1 cellular context compared by ENCODE assay signal in the genomic region with DNA sequence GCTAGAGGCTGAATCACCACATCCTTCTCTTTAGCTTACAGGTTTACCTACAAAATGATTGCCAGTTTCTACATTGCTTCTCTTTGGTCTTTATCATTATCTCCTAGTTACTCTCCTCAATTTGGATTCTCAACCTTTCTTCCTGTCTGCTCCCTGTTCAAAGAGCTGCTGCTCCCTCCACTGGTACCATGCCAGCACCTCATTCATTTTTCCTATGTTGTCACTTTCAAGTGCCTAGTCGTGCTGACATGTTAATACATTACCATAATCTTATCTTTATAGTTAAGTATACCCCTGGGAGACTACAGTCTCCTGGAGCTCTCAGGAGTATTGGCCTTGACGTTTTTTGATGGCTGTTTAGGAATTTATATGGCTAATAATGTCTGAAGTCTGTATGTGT.
A peak's percentile ranks its signal among the peaks of the same experiment; 100 is the strongest.
TF ChIP-seq lines count a peak whose summit lies in the region.

No MANE protein-coding gene starts in this region.

TF ChIP-seq in HEK293, 187 proteins besides CTCF, POLR2A, EP300 and RAD21 (continued from another document and continues in another):
- TF ChIP-seq ZNF175 (tag by site-specific recombination; IDR thresholded peaks at IDR 0.05) (no peak), ZNF2 (tag by site-specific recombination; IDR thresholded peaks at IDR 0.05) (no peak), ZNF837 (tag by site-specific recombination; IDR thresholded peaks at IDR 0.05) (no peak), ZNF10 (tag by site-specific recombination; IDR thresholded peaks at IDR 0.05) (0 out of 2 replicates have a peak, but pooled peaks have one; percentile 49), ZNF292 (tag by site-specific recombination; IDR thresholded peaks at IDR 0.05; ENCODE audit: borderline replicate concordance, low read depth) (no peak), ZNF501 (tag by site-specific recombination; IDR thresholded peaks at IDR 0.05) (no peak), GLI2 (tag by site-specific recombination; IDR thresholded peaks at IDR 0.05; ENCODE audit: borderline replicate concordance, low read depth) (peak; percentile 79; the same call in 1 of the 2 replicates), ZBTB7A (tag by site-specific recombination; IDR thresholded peaks at IDR 0.05; ENCODE audit: low read depth) (no peak), ZNF48 (tag by site-specific recombination; IDR thresholded peaks at IDR 0.05) (no peak), ZBTB49 (tag by site-specific recombination; IDR thresholded peaks at IDR 0.05; ENCODE audit: low read depth) (no peak), ZBTB10 (tag by site-specific recombination; IDR thresholded peaks at IDR 0.05) (no peak), ZNF362 (tag by site-specific recombination; IDR thresholded peaks at IDR 0.05) (no peak), ZBTB8A (tag by site-specific recombination; IDR thresholded peaks at IDR 0.05) (peak; percentile 52; the same call in 1 of the 2 replicates), ZNF24 (tag by site-specific recombination; IDR thresholded peaks at IDR 0.05) (no peak), ZNF221 (tag by site-specific recombination; IDR thresholded peaks at IDR 0.05; ENCODE audit: borderline replicate concordance) (no peak), ZNF23 (tag by site-specific recombination; IDR thresholded peaks at IDR 0.05; ENCODE audit: borderline replicate concordance) (no peak), ZNF174 (tag by site-specific recombination; IDR thresholded peaks at IDR 0.05) (no peak), ZNF202 (tag by site-specific recombination; IDR thresholded peaks at IDR 0.05; ENCODE audit: borderline replicate concordance) (no peak), ZBTB20 (tag by site-specific recombination; IDR thresholded peaks at IDR 0.05) (no peak), ZNF391 (tag by site-specific recombination; IDR thresholded peaks at IDR 0.05; ENCODE audit: borderline replicate concordance, low read depth) (no peak), ZNF600 (tag by site-specific recombination; IDR thresholded peaks at IDR 0.05) (0 out of 2 replicates have a peak, but pooled peaks have one; percentile 14), ZNF549 (tag by site-specific recombination; IDR thresholded peaks at IDR 0.05) (no peak), ZNF146 (tag by site-specific recombination; IDR thresholded peaks at IDR 0.05) (no peak), ZNF416 (tag by site-specific recombination; IDR thresholded peaks at IDR 0.05) (no peak), OSR2 (tag by site-specific recombination; IDR thresholded peaks at IDR 0.05) (peak; percentile 95), ZNF184 (tag by site-specific recombination; IDR thresholded peaks at IDR 0.05) (no peak), YY1 (tag by site-specific recombination; IDR thresholded peaks at IDR 0.05) (peak; percentile 19; the same call in 1 of the 2 replicates), ZNF280C (tag by site-specific recombination; IDR thresholded peaks at IDR 0.05) (no peak), KLF9 (tag by site-specific recombination; IDR thresholded peaks at IDR 0.05; ENCODE audit: low read depth) (no peak), SETDB1 (IDR thresholded peaks at IDR 0.05; ENCODE audit: insufficient read length, low read length) (no peak), ZNF266 (tag by site-specific recombination; IDR thresholded peaks at IDR 0.05; ENCODE audit: low read depth) (no peak), ZNF248 (tag by site-specific recombination; IDR thresholded peaks at IDR 0.05) (no peak)
- TF ChIP-seq, protein P1, sequence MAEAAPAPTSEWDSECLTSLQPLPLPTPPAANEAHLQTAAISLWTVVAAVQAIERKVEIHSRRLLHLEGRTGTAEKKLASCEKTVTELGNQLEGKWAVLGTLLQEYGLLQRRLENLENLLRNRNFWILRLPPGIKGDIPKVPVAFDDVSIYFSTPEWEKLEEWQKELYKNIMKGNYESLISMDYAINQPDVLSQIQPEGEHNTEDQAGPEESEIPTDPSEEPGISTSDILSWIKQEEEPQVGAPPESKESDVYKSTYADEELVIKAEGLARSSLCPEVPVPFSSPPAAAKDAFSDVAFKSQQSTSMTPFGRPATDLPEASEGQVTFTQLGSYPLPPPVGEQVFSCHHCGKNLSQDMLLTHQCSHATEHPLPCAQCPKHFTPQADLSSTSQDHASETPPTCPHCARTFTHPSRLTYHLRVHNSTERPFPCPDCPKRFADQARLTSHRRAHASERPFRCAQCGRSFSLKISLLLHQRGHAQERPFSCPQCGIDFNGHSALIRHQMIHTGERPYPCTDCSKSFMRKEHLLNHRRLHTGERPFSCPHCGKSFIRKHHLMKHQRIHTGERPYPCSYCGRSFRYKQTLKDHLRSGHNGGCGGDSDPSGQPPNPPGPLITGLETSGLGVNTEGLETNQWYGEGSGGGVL (tag by site-specific recombination; IDR thresholded peaks at IDR 0.05), result no peak
- TF ChIP-seq, protein P2, sequence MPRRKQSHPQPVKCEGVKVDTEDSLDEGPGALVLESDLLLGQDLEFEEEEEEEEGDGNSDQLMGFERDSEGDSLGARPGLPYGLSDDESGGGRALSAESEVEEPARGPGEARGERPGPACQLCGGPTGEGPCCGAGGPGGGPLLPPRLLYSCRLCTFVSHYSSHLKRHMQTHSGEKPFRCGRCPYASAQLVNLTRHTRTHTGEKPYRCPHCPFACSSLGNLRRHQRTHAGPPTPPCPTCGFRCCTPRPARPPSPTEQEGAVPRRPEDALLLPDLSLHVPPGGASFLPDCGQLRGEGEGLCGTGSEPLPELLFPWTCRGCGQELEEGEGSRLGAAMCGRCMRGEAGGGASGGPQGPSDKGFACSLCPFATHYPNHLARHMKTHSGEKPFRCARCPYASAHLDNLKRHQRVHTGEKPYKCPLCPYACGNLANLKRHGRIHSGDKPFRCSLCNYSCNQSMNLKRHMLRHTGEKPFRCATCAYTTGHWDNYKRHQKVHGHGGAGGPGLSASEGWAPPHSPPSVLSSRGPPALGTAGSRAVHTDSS (tag by site-specific recombination; IDR thresholded peaks at IDR 0.05), result no peak
- TF ChIP-seq, protein P3, sequence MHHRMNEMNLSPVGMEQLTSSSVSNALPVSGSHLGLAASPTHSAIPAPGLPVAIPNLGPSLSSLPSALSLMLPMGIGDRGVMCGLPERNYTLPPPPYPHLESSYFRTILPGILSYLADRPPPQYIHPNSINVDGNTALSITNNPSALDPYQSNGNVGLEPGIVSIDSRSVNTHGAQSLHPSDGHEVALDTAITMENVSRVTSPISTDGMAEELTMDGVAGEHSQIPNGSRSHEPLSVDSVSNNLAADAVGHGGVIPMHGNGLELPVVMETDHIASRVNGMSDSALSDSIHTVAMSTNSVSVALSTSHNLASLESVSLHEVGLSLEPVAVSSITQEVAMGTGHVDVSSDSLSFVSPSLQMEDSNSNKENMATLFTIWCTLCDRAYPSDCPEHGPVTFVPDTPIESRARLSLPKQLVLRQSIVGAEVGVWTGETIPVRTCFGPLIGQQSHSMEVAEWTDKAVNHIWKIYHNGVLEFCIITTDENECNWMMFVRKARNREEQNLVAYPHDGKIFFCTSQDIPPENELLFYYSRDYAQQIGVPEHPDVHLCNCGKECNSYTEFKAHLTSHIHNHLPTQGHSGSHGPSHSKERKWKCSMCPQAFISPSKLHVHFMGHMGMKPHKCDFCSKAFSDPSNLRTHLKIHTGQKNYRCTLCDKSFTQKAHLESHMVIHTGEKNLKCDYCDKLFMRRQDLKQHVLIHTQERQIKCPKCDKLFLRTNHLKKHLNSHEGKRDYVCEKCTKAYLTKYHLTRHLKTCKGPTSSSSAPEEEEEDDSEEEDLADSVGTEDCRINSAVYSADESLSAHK (tag by site-specific recombination; IDR thresholded peaks at IDR 0.05), result no peak
- TF ChIP-seq, protein P4, sequence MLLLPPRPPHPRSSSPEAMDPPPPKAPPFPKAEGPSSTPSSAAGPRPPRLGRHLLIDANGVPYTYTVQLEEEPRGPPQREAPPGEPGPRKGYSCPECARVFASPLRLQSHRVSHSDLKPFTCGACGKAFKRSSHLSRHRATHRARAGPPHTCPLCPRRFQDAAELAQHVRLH (tag by site-specific recombination; IDR thresholded peaks at IDR 0.05), result 0 out of 2 replicates have a peak, but pooled peaks have one; percentile 16
- TF ChIP-seq, protein P5, sequence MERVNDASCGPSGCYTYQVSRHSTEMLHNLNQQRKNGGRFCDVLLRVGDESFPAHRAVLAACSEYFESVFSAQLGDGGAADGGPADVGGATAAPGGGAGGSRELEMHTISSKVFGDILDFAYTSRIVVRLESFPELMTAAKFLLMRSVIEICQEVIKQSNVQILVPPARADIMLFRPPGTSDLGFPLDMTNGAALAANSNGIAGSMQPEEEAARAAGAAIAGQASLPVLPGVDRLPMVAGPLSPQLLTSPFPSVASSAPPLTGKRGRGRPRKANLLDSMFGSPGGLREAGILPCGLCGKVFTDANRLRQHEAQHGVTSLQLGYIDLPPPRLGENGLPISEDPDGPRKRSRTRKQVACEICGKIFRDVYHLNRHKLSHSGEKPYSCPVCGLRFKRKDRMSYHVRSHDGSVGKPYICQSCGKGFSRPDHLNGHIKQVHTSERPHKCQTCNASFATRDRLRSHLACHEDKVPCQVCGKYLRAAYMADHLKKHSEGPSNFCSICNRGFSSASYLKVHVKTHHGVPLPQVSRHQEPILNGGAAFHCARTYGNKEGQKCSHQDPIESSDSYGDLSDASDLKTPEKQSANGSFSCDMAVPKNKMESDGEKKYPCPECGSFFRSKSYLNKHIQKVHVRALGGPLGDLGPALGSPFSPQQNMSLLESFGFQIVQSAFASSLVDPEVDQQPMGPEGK (tag by site-specific recombination; IDR thresholded peaks at IDR 0.05), result no peak
